Comparison of ENCODE assay signal across 9 cellular contexts in the genomic region with DNA sequence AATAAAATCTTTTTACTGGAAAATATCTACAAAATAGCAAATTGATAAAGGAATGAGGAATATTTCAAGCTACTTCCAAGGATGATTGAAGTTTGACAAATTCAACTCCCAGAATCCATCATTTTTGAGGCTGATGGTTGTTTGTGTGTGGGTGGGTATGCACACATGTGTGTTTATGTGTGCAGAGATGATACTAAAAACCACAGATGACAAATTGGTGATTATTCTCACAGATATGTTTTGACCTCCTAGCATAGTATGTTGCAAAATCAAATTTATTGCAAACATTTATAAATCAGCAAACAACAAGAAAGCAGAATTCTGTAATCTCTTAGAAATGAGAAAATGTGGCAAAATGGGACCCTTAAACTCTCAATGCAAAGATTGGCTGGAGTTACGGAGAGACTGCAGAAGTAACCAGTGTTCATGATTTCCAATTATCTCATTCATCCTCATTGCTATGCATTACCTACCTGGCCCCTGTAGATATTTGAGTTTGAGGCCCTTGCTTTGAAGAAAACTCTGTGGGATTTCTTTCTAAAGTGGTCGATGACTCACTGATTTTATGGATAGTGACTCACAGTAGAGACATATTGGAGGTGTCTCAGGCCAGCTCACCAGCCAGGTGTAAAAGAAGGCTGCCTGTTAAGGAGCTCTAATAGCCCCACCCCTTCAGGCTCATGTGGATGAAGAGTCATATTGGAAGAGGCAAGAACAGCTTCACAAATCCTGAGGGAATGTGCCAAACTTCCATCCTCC. TPM values are rescaled to one million over a fixed set of nuclear protein-coding genes. Genes with fewer than 3 reads are reported as not detected.
DNase-seq lines count a peak whose midpoint lies in the region; ATAC-seq and TF ChIP-seq lines count a peak whose summit lies in the region.
"Had no signal": no experiment of that assay in that cellular context is flagged by ENCODE, and none has a peak within 500 bp of the region (broad histone marks: within the 10 kb centered on the region; RNA-seq: fewer than 3 reads in every experiment).

No MANE protein-coding gene starts in this region.

- H3K4me3 Mint-ChIP-seq in CD8-positive, alpha-beta T cell, result no peak overlapping the region
- H3K4me3 Mint-ChIP-seq in activated naive CD8-positive, alpha-beta T cell treated with anti-CD3 and anti-CD28 coated beads, Interleukin-2, amount 50 U/mL, for 24 hours, result no peak overlapping the region

- no peaks in the 10 kb centered on the region for H3K36me3 ChIP-seq in CD8-positive, alpha-beta T cell (ENCODE audit: insufficient read depth, low read length)
- H3K36me3 ChIP-seq in prostate gland, result no peaks in the 10 kb centered on the region

- intact Hi-C loops in CD8-positive, alpha-beta T cell (cut with DNase I, micrococcal nuclease), result loop anchor here (2.0 to 10.0 kb wide), 2 partner anchors 34 to 118 kb away; no protein-coding TSS in a partner anchor
- intact Hi-C loops in prostate gland (cut with DNase I), result loop anchor here (10.0 kb wide), 1 partner anchor 48 kb away; the partner anchor contains the start of gene TMC1

- H3K27me3 Mint-ChIP-seq in CD8-positive, alpha-beta T cell (ENCODE audit: low read depth), result no peaks in the 10 kb centered on the region
- no peaks in the 10 kb centered on the region for H3K27me3 Mint-ChIP-seq in activated naive CD8-positive, alpha-beta T cell treated with anti-CD3 and anti-CD28 coated beads, Interleukin-2, amount 50 U/mL, for 24 hours

- no peak for TF ChIP-seq POLR2A in prostate gland (IDR thresholded peaks at IDR 0.05)

- CTCF ChIA-PET in CD8-positive, alpha-beta T cell (lab: Charles Lee), result no interaction called here

- in situ Hi-C loops in GM13976 (cut with MboI; ENCODE audit: low sequenced_read_pairs, unreplicated experiment), result no loop called here

- H3K4me3 ChIP-seq in CD8-positive, alpha-beta T cell (ENCODE audit: low read depth, low read length), result no peak overlapping the region
- H3K4me3 ChIP-seq in prostate gland, result no peak overlapping the region

- H3K9me3 Mint-ChIP-seq in CD8-positive, alpha-beta T cell, result no peaks in the 10 kb centered on the region
- peaks cover 2% of the 10 kb centered on the region for H3K9me3 Mint-ChIP-seq in activated naive CD8-positive, alpha-beta T cell treated with anti-CD3 and anti-CD28 coated beads, Interleukin-2, amount 50 U/mL, for 24 hours

- no peaks in the 10 kb centered on the region for H3K27me3 ChIP-seq in CD8-positive, alpha-beta T cell (ENCODE audit: insufficient read depth, low read length)
- H3K27me3 ChIP-seq in prostate gland (replicated peaks; ENCODE audit: insufficient read depth), result no peaks in the 10 kb centered on the region

- WGBS in prostate gland, result 55% methylated on average over 2 of the region's 2 CpGs

- H3K27ac ChIP-seq in CD8-positive, alpha-beta T cell (ENCODE audit: low read depth, low read length), result no peak overlapping the region
- no peak overlapping the region for H3K27ac ChIP-seq in prostate gland

- no peak overlapping the region for H3K27ac Mint-ChIP-seq in CD8-positive, alpha-beta T cell
- no peak overlapping the region for H3K27ac Mint-ChIP-seq in activated naive CD8-positive, alpha-beta T cell treated with anti-CD3 and anti-CD28 coated beads, Interleukin-2, amount 50 U/mL, for 24 hours

- peak in 3 of 7 experiments; percentile 6 to 41 (median 11) for DNase-seq in CD8-positive, alpha-beta T cell
- peak; percentile 13 for DNase-seq in NCI-H510A treated with DMSO at 0.1 percent for 48 hours (lab: John Stamatoyannopoulos, UW)
- peak; percentile 32 for DNase-seq in activated naive CD8-positive, alpha-beta T cell treated with anti-CD3 and anti-CD28 coated beads, Interleukin-2, amount 50 U/mL, for 24 hours
- peak; percentile 45 for DNase-seq in prostate gland (ENCODE audit: low spot score)
- no peak for DNase-seq in cerebellum (ENCODE audit: low spot score)
- DNase-seq in GM13976 (ENCODE audit: low spot score), result no peak
- no peak for DNase-seq in NCI-H2081 treated with DMSO at 0.1 percent for 48 hours (lab: John Stamatoyannopoulos, UW)
- no peak for DNase-seq in NCI-H187 (lab: John Stamatoyannopoulos, UW)

- POLR2A ChIA-PET in CD8-positive, alpha-beta T cell (lab: Charles Lee), result no interaction called here

- peaks cover 31% of the 10 kb centered on the region for H3K4me1 Mint-ChIP-seq in CD8-positive, alpha-beta T cell (ENCODE audit: low read depth)
- H3K4me1 Mint-ChIP-seq in activated naive CD8-positive, alpha-beta T cell treated with anti-CD3 and anti-CD28 coated beads, Interleukin-2, amount 50 U/mL, for 24 hours, result peaks cover 58% of the 10 kb centered on the region

- H3K4me1 ChIP-seq in CD8-positive, alpha-beta T cell (ENCODE audit: insufficient read depth, low read length), result peaks cover 6% of the 10 kb centered on the region
- no peaks in the 10 kb centered on the region for H3K4me1 ChIP-seq in prostate gland (replicated peaks)

- no peak for TF ChIP-seq CTCF in CD8-positive, alpha-beta T cell (IDR thresholded peaks at IDR 0.05)
- TF ChIP-seq CTCF in prostate gland (IDR thresholded peaks at IDR 0.05) (no peak), GM13976 (IDR thresholded peaks at IDR 0.05; ENCODE audit: borderline replicate concordance, control extremely low read depth, extremely low read depth, insufficient read depth, missing control alignments) (no peak)

- peak; percentile 62 for ATAC-seq in CD8-positive, alpha-beta T cell
- ATAC-seq in activated naive CD8-positive, alpha-beta T cell treated with anti-CD3 and anti-CD28 coated beads, Interleukin-2, amount 50 U/mL, for 24 hours, result peak; percentile 91

- H3K36me3 Mint-ChIP-seq in CD8-positive, alpha-beta T cell, result no peaks in the 10 kb centered on the region
- no peaks in the 10 kb centered on the region for H3K36me3 Mint-ChIP-seq in activated naive CD8-positive, alpha-beta T cell treated with anti-CD3 and anti-CD28 coated beads, Interleukin-2, amount 50 U/mL, for 24 hours (ENCODE audit: low read depth)

- H3K9me3 ChIP-seq in CD8-positive, alpha-beta T cell (ENCODE audit: low read length), result no peaks in the 10 kb centered on the region
- H3K9me3 ChIP-seq in prostate gland, result no peaks in the 10 kb centered on the region

RNA-seq across cellular contexts. Expression of gene TMC1, which starts 44.6 kb away (rescaled TPM):
- total RNA-seq in CD8-positive, alpha-beta T cell, result not detected
- total RNA-seq in prostate gland (1 to 10 TPM; 3.0 to 5.3 TPM), cerebellum (0.45 TPM)
- total RNA-seq: activated CD8-positive, alpha-beta memory T cell treated with anti-CD3 and anti-CD28 coated beads for 36 hours had no signal

Comparison
In these comparisons a context has a peak if more than half of its experiments do, and no peak if none do; other contexts are left out.
1. DNase-seq: peak in NCI-H510A treated with DMSO at 0.1 percent for 48 hours (single experiment), activated naive CD8-positive, alpha-beta T cell treated with anti-CD3 and anti-CD28 coated beads, Interleukin-2, amount 50 U/mL, for 24 hours (single experiment) and prostate gland (single experiment); none in cerebellum (single experiment), GM13976 (single experiment), NCI-H2081 treated with DMSO at 0.1 percent for 48 hours (single experiment) and NCI-H187 (0 of 2).